ENCODE assay signal across 7 cellular contexts in the genomic region with DNA sequence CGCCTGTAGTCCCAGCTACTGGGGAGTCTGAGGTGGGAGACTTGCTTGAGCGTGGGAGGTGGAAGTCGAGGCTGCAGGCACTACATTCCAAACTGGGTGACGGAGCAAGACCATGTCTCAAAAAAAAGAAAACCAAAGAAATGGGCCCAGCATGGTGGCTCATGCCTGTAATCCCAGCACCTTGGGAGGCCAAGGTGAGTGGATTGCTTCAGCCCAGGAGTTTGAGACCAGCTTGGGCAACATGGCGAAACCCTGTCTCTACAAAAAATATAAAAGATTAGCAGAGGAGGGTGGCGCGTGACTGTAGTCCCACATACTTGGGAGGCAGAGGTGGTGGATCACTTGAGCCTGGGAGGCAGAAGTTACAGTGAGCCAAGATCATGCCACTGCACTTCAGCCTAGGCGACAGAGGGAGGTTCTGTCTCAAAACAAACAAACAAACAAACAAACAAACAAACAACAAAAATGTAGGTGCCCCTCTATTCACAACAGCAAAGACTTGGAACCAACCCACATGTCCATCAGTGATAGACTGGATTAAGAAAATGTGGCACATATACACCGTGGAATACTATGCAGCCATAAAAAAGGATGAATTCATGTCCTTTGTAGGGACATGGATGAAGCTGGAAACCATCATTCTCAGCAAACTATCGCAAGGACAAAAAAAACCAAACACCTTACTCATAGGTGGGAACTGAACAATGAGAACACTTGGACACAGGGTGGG. TPM values are rescaled to one million over a fixed set of nuclear protein-coding genes. Genes with fewer than 3 reads are reported as not detected.
A peak's percentile ranks its signal among the peaks of the same experiment; 100 is the strongest.
DNase-seq lines count a peak whose midpoint lies in the region; ATAC-seq and TF ChIP-seq lines count a peak whose summit lies in the region.
"Not testable (repeated sequence)": the region's sequence is repeated elsewhere in the genome, so short reads cannot be mapped to it uniquely, and the experiment has no call there.

No MANE protein-coding gene starts in this region.

- not testable (repeated sequence) for H3K9ac ChIP-seq in mucosa of rectum (ENCODE audit: low read depth in 1 of 2, low read length in 2 of 2)

- not testable (repeated sequence) for ATAC-seq in CD4-positive, alpha-beta T cell (ENCODE audit: poor library complexity); RWPE2 (ENCODE audit: low read depth); activated CD4-positive, alpha-beta T cell treated with anti-CD3 and anti-CD28 coated beads for 36 hours

- not testable (repeated sequence) for H3K27ac ChIP-seq in CD4-positive, alpha-beta T cell (ENCODE audit: low read depth, low read length)
- H3K27ac ChIP-seq in RWPE2 (ENCODE audit: poor library complexity, severe bottlenecking) (peak overlapping the region; percentile 5), mucosa of rectum (ENCODE audit: low read depth in 2 of 2, low read length in 2 of 2) (peak overlapping the region; percentile 63 to 75), spleen (peak overlapping the region in 5 of 8 donors; percentile 20 to 60 (median 55))

- not testable (repeated sequence) for H3K27me3 ChIP-seq in CD4-positive, alpha-beta T cell (ENCODE audit: control insufficient read depth, insufficient read depth, low read length); RWPE2 (ENCODE audit: insufficient read depth, poor library complexity, severe bottlenecking); mucosa of rectum (ENCODE audit: control insufficient read depth in 2 of 2, insufficient read depth in 2 of 2, low read length in 2 of 2); spleen (replicated peaks in 1 of 7)

- not testable (repeated sequence) for H3K36me3 ChIP-seq in RWPE2 (ENCODE audit: low read depth); mucosa of rectum (ENCODE audit: control insufficient read depth in 2 of 2, insufficient read depth in 2 of 2, low read length in 2 of 2); spleen

- WGBS in spleen, 5 donors = 97 to 99% (median 97%) methylated on average over 10 of the region's 10 CpGs

- H3K27me3 Mint-ChIP-seq in CD4-positive, alpha-beta T cell; IgD-negative memory B cell; activated CD4-positive, alpha-beta T cell treated with anti-CD3 and anti-CD28 coated beads for 36 hours; activated naive CD4-positive, alpha-beta T cell treated with anti-CD3 and anti-CD28 coated beads, Interleukin-2, amount 50 U/mL, for 24 hours: not testable (repeated sequence)

- not testable (repeated sequence) for DNase-seq in CD4-positive, alpha-beta T cell; RWPE2 (ENCODE audit: low spot score); activated CD4-positive, alpha-beta T cell treated with anti-CD3 and anti-CD28 coated beads for 36 hours; spleen

- H3K4me1 Mint-ChIP-seq in CD4-positive, alpha-beta T cell (ENCODE audit: low read depth) = peaks cover 80% of the 10 kb centered on the region
- H3K4me1 Mint-ChIP-seq in IgD-negative memory B cell = peaks cover 35 to 68% (median 67%) of the 10 kb centered on the region in 3 donors
- H3K4me1 Mint-ChIP-seq in activated CD4-positive, alpha-beta T cell treated with anti-CD3 and anti-CD28 coated beads for 36 hours = peaks cover 70% of the 10 kb centered on the region
- peaks cover 82% of the 10 kb centered on the region for H3K4me1 Mint-ChIP-seq in activated naive CD4-positive, alpha-beta T cell treated with anti-CD3 and anti-CD28 coated beads, Interleukin-2, amount 50 U/mL, for 24 hours

- H3K36me3 Mint-ChIP-seq in CD4-positive, alpha-beta T cell (ENCODE audit: low read depth); IgD-negative memory B cell; activated CD4-positive, alpha-beta T cell treated with anti-CD3 and anti-CD28 coated beads for 36 hours (ENCODE audit: low read depth); activated naive CD4-positive, alpha-beta T cell treated with anti-CD3 and anti-CD28 coated beads, Interleukin-2, amount 50 U/mL, for 24 hours: not testable (repeated sequence)

- TF ChIP-seq POLR2A in spleen (IDR thresholded peaks at IDR 0.05) = not testable (repeated sequence)

- intact Hi-C loops in CD4-positive, alpha-beta T cell (cut with DNase I, micrococcal nuclease); spleen (cut with DNase I; ENCODE audit: low total_unique reads): not testable (repeated sequence)
- intact Hi-C loops in activated CD4-positive, alpha-beta T cell treated with anti-CD3 and anti-CD28 coated beads for 36 hours (cut with DNase I, micrococcal nuclease) = loop anchor here in 1 of 2 experiments (10.0 kb wide), 1 partner anchor 1956 kb away; no protein-coding TSS in a partner anchor

- not testable (repeated sequence) for H3K9me3 Mint-ChIP-seq in CD4-positive, alpha-beta T cell; IgD-negative memory B cell; activated CD4-positive, alpha-beta T cell treated with anti-CD3 and anti-CD28 coated beads for 36 hours (ENCODE audit: low read depth); activated naive CD4-positive, alpha-beta T cell treated with anti-CD3 and anti-CD28 coated beads, Interleukin-2, amount 50 U/mL, for 24 hours

- not testable (repeated sequence) for H3K9me3 ChIP-seq in CD4-positive, alpha-beta T cell (ENCODE audit: control insufficient read depth, low read length); RWPE2 (ENCODE audit: severe bottlenecking); mucosa of rectum (ENCODE audit: control insufficient read depth in 2 of 2, low read length in 2 of 2); spleen

- CTCF ChIA-PET in CD4-positive, alpha-beta T cell (lab: Charles Lee) = interaction anchor here (0.9 to 11.3 kb wide), 6 partner anchors 8 to 248 kb away, joined by 3 to 322 read pairs (median 4); partner anchors contain the start of gene NUAK2
- CTCF ChIA-PET in activated CD4-positive, alpha-beta T cell treated with anti-CD3 and anti-CD28 coated beads for 36 hours (lab: Charles Lee) = interaction anchor here (0.8 to 23.1 kb wide), 6 partner anchors 7 to 204 kb away, joined by 3 to 760 read pairs (median 3); partner anchors contain the start of gene NUAK2

- H3K4me3 ChIP-seq in RWPE2 (ENCODE audit: severe bottlenecking); mucosa of rectum (ENCODE audit: low read length in 2 of 2); spleen: not testable (repeated sequence)

- H3K4me1 ChIP-seq in RWPE2 (ENCODE audit: insufficient read depth, poor library complexity, severe bottlenecking) = peaks cover 26% of the 10 kb centered on the region
- peaks cover 23 to 29% of the 10 kb centered on the region in 2 donors for H3K4me1 ChIP-seq in mucosa of rectum (ENCODE audit: control insufficient read depth in 2 of 2, insufficient read depth in 2 of 2, low read length in 2 of 2)
- H3K4me1 ChIP-seq in spleen = peaks cover 17 to 93% (median 44%) of the 10 kb centered on the region in 6 donors

- H3K27ac Mint-ChIP-seq in CD4-positive, alpha-beta T cell = peak overlapping the region; percentile 85
- H3K27ac Mint-ChIP-seq in IgD-negative memory B cell = peak overlapping the region; percentile 84 to 98 (median 93)
- peak overlapping the region; percentile 6 for H3K27ac Mint-ChIP-seq in activated CD4-positive, alpha-beta T cell treated with anti-CD3 and anti-CD28 coated beads for 36 hours
- H3K27ac Mint-ChIP-seq in activated naive CD4-positive, alpha-beta T cell treated with anti-CD3 and anti-CD28 coated beads, Interleukin-2, amount 50 U/mL, for 24 hours = peak overlapping the region; percentile 77

- POLR2A ChIA-PET in CD4-positive, alpha-beta T cell (lab: Charles Lee) = interaction anchor here (1.5 to 19.9 kb wide), 2 partner anchors 20 to 37 kb away, joined by 5 to 918 read pairs; partner anchors contain the start of gene NUAK2
- POLR2A ChIA-PET in activated CD4-positive, alpha-beta T cell treated with anti-CD3 and anti-CD28 coated beads for 36 hours (lab: Charles Lee) = not testable (repeated sequence)

- not testable (repeated sequence) for TF ChIP-seq CTCF in CD4-positive, alpha-beta T cell (IDR thresholded peaks at IDR 0.05); RWPE2 (IDR thresholded peaks at IDR 0.05; ENCODE audit: poor library complexity, severe bottlenecking); spleen (IDR thresholded peaks at IDR 0.05 in 8 of 11, conservative IDR thresholded peaks at IDR 0.05 in 3 of 11)

- not testable (repeated sequence) for H3K4me3 Mint-ChIP-seq in CD4-positive, alpha-beta T cell; activated CD4-positive, alpha-beta T cell treated with anti-CD3 and anti-CD28 coated beads for 36 hours; activated naive CD4-positive, alpha-beta T cell treated with anti-CD3 and anti-CD28 coated beads, Interleukin-2, amount 50 U/mL, for 24 hours
- peak overlapping the region; percentile 34 to 93 (median 84) for H3K4me3 Mint-ChIP-seq in IgD-negative memory B cell

RNA-seq across cellular contexts. Expression of gene NUAK2, which starts 40.7 kb away (rescaled TPM):
- total RNA-seq in CD4-positive, alpha-beta T cell = 10 to 100 TPM; 14.9 to 15.3 TPM
- polyA plus RNA-seq in IgD-negative memory B cell = 91.9 TPM
- 1 to 10 TPM; 2.3 to 2.7 TPM for total RNA-seq in activated CD4-positive, alpha-beta T cell treated with anti-CD3 and anti-CD28 coated beads for 36 hours
- total RNA-seq in spleen = 10 to 100 TPM in 6 of 7 donors, 1 to 10 TPM in 1; 9.3 to 32.7 (median 20.0) TPM
- polyA plus RNA-seq in spleen = 1 to 10 TPM; 5.7 to 6.6 (median 5.8) TPM

RNA-seq across cellular contexts. Expression of gene TMCC2, which starts 53.1 kb away (rescaled TPM):
- 1 to 10 TPM in 1 of 2 experiments, under 1 TPM in 1; 0.74 to 1.1 TPM for total RNA-seq in CD4-positive, alpha-beta T cell
- polyA plus RNA-seq in IgD-negative memory B cell = 0.11 TPM
- 10 to 100 TPM; 10.5 to 11.0 TPM for total RNA-seq in activated CD4-positive, alpha-beta T cell treated with anti-CD3 and anti-CD28 coated beads for 36 hours
- total RNA-seq in spleen = 100 to 1,000 TPM in 1 of 7 donors, 10 to 100 TPM in 3, 1 to 10 TPM in 3; 2.9 to 146 (median 11.3) TPM
- 10 to 100 TPM in 1 of 3 donors, 1 to 10 TPM in 1, under 1 TPM in 1; 0.74 to 11.9 (median 1.2) TPM for polyA plus RNA-seq in spleen

Comparison
In these comparisons a context has a peak if more than half of its experiments do, and no peak if none do; other contexts are left out.
1. H3K27ac Mint-ChIP-seq: peak in every context shown above with its lines; median percentile 93 in IgD-negative memory B cell; 85 in CD4-positive, alpha-beta T cell; 77 in activated naive CD4-positive, alpha-beta T cell treated with anti-CD3 and anti-CD28 coated beads, Interleukin-2, amount 50 U/mL, for 24 hours; 6 in activated CD4-positive, alpha-beta T cell treated with anti-CD3 and anti-CD28 coated beads for 36 hours.